In the genomic region with DNA sequence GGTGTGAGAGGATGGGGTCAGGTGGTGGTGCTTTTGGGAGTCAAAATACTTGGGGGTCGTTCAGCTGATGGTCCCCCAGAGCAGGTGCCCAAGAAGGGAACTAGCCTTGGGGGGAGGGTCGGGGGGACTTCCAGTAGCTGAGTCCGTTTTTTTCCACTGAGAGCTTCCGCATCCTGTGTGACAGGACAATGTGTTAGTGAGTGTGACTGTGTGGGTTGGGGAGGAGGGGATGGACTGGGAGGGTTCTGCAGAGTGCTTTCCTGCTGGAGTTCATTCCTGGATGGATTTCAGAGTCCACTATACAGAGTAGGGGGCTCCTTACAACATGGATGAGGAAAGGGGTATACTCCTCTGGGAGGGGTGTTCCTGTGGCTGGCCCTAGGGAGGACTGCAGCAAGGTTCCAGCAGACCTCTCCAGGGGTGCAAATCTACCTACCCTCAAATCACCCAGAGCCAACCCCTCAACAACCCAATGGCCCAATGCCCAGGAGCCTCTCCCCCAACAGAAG, we compare ENCODE assay signal across 1 cellular context.
TF ChIP-seq lines count a peak whose summit lies in the region.

No MANE protein-coding gene starts in this region.

TF ChIP-seq in HepG2, 621 proteins besides CTCF, POLR2A, EP300 and RAD21:
- TF ChIP-seq CREB1 (IDR thresholded peaks at IDR 0.05) (no peak), CREB1 (CRISPR knock-in tag; IDR thresholded peaks at IDR 0.05) (no peak), HDAC1 (CRISPR knock-in tag; IDR thresholded peaks at IDR 0.05) (0 out of 2 replicates have a peak, but pooled peaks have one; percentile 10), SMC3 (IDR thresholded peaks at IDR 0.05; ENCODE audit: low read length) (no peak), MED13 (CRISPR knock-in tag; IDR thresholded peaks at IDR 0.05) (0 out of 2 replicates have a peak, but pooled peaks have one; percentile 34), ZNF383 (CRISPR knock-in tag; IDR thresholded peaks at IDR 0.05; ENCODE audit: borderline replicate concordance) (0 out of 2 replicates have a peak, but pooled peaks have one; percentile 3), ZNF543 (CRISPR knock-in tag; IDR thresholded peaks at IDR 0.05) (0 out of 2 replicates have a peak, but pooled peaks have one; percentile 10), POLR2G (IDR thresholded peaks at IDR 0.05; ENCODE audit: low read depth, low read length) (0 out of 2 replicates have a peak, but pooled peaks have one; percentile 13), ZNF30 (CRISPR knock-in tag; IDR thresholded peaks at IDR 0.05) (no peak), ARNTL (CRISPR knock-in tag; IDR thresholded peaks at IDR 0.05) (0 out of 2 replicates have a peak, but pooled peaks have one; percentile 18), SAP130 (CRISPR knock-in tag; IDR thresholded peaks at IDR 0.05; ENCODE audit: low read depth) (peak; percentile 56), ZNF263 (CRISPR knock-in tag; IDR thresholded peaks at IDR 0.05) (peak; percentile 48; the same call in 1 of the 2 replicates)
- TF ChIP-seq, protein P1, sequence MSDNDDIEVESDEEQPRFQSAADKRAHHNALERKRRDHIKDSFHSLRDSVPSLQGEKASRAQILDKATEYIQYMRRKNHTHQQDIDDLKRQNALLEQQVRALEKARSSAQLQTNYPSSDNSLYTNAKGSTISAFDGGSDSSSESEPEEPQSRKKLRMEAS (IDR thresholded peaks at IDR 0.05) = 0 out of 2 replicates have a peak, but pooled peaks have one; percentile 17
